ENCODE assay signal across 29 cellular contexts in the genomic region with DNA sequence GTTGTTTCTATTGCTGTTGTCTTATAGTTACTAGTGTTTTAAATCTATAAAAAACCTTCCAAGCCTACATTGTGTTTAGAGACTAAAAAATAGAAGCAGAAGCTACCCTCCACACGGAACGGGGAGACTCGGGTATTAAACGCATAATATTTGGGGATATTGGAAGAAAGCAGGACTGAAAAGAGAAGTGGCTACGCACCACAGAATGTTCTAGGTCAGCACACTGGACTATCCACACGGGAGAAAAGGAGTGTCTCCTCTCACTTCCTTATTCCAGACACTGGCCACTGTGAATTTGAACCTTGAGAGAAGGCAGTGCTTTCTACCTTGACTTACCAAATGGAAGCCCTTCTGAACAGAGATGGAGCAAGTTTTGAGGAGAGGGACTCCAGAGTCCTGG. TPM values are rescaled to one million over a fixed set of nuclear protein-coding genes. Genes with fewer than 3 reads are reported as not detected.
"Had no signal": no experiment of that assay in that cellular context is flagged by ENCODE, and none has a peak within 500 bp of the region (broad histone marks: within the 10 kb centered on the region; RNA-seq: fewer than 3 reads in every experiment).

No MANE protein-coding gene starts in this region.

- DNase-seq: activated CD4-positive, alpha-beta T cell treated with anti-CD3 and anti-CD28 coated beads for 48 hours; activated CD4-positive, alpha-beta T cell treated with anti-CD3 and anti-CD28 coated beads, Interleukin-2, amount 50 U/mL, for 4 hours; activated CD4-positive, CD25-positive, alpha-beta regulatory T cell treated with anti-CD3 and anti-CD28 coated beads, Interleukin-2, amount 50 U/mL, for 72 hours; activated CD8-positive, alpha-beta memory T cell treated with anti-CD3 and anti-CD28 coated beads, Interleukin-2, amount 50 U/mL, for 48 hours; activated CD8-positive, alpha-beta T cell treated with anti-CD3 and anti-CD28 coated beads, Interleukin-2, amount 10 ng/mL, durations not matched to agents 7 days and 5 days; activated naive CD4-positive, alpha-beta T cell treated with anti-CD3 and anti-CD28 coated beads, Interleukin-2, amount 50 U/mL, for 16 hours; activated naive CD8-positive, alpha-beta T cell treated with anti-CD3 and anti-CD28 coated beads, Interleukin-2, amount 10 ng/mL, durations not matched to agents 7 days and 5 days; activated T-cell treated with anti-CD3 and anti-CD28 coated beads, Interleukin-2, amount 50 U/mL, for 1 hour; Karpas-422; MM.1S; NCI-H146; NCI-H187 treated with DMSO at 0.1 percent for 48 hours; NCI-H2107; NCI-H2171 treated with DMSO at 0.1 percent for 48 hours; NCI-H226; NCI-H510A; NCI-H526 treated with DMSO at 0.1 percent for 48 hours; NCI-H82; OCI-M1; RPMI8226; SHP77; SW 1271 had no signal

- ATAC-seq: activated CD8-positive, alpha-beta T cell treated with anti-CD3 and anti-CD28 coated beads, Interleukin-2, amount 10 ng/mL, durations not matched to agents 7 days and 5 days; Panc1; SK-N-SH treated with all-trans-retinoic acid at 6 μM for 48 hours; WTC11 had no signal

RNA-seq across cellular contexts. Expression of gene OR10J4, which starts 1.0 kb away (rescaled TPM):
- total RNA-seq: activated CD8-positive, alpha-beta T cell treated with anti-CD3 and anti-CD28 coated beads, Interleukin-2, amount 10 ng/mL, durations not matched to agents 7 days and 5 days; activated naive CD8-positive, alpha-beta T cell treated with anti-CD3 and anti-CD28 coated beads, Interleukin-2, amount 10 ng/mL, durations not matched to agents 7 days and 5 days; adrenal gland; cardiac septum; SJSA1; T-helper 1 cell treated with Interleukin-12 subunit alpha and Interleukin-12 subunit beta and Interleukin-4 antibody, amounts not matched to agents 30 ng/mL and 1 ng/mL, for 36 hours; WTC11 had no signal

RNA-seq across cellular contexts. Expression of gene OR10J1, which starts 8.5 kb away (rescaled TPM):
- total RNA-seq: activated CD8-positive, alpha-beta T cell treated with anti-CD3 and anti-CD28 coated beads, Interleukin-2, amount 10 ng/mL, durations not matched to agents 7 days and 5 days; activated naive CD8-positive, alpha-beta T cell treated with anti-CD3 and anti-CD28 coated beads, Interleukin-2, amount 10 ng/mL, durations not matched to agents 7 days and 5 days; adrenal gland; cardiac septum; SJSA1; T-helper 1 cell treated with Interleukin-12 subunit alpha and Interleukin-12 subunit beta and Interleukin-4 antibody, amounts not matched to agents 30 ng/mL and 1 ng/mL, for 36 hours; WTC11 had no signal
